Comparison of ENCODE assay signal across 18 cellular contexts in the genomic region with DNA sequence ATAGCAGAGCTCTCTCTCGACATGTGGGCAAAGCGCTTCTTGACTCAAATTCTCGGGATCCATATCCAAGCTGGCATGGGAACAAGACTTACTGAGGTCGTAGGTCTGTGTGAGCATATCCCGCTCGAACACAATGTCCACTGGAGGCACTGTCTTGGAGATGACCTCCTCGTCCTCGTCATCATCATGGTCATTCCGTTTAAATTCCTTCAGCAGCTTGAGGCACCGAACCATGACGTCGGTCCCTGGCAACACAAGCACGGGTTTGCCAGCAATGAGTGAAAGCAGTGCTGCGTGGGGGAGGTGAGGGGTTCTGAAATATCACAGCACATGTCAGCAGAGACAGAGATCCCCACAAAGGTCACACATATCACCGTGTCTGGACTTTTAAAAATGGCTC. TPM values are rescaled to one million over a fixed set of nuclear protein-coding genes. Genes with fewer than 3 reads are reported as not detected.
DNase-seq lines count a peak whose midpoint lies in the region; ATAC-seq and TF ChIP-seq lines count a peak whose summit lies in the region.
"Had no signal": no experiment of that assay in that cellular context is flagged by ENCODE, and none has a peak within 500 bp of the region (broad histone marks: within the 10 kb centered on the region; RNA-seq: fewer than 3 reads in every experiment).

No MANE protein-coding gene starts in this region.

- H3K4me3 ChIP-seq in heart right ventricle = no peak overlapping the region
- no peak overlapping the region for H3K4me3 ChIP-seq in neural progenitor cell
- H3K4me3 ChIP-seq: upper lobe of left lung had no signal

- peaks cover 47% of the 10 kb centered on the region for H3K36me3 Mint-ChIP-seq in neural progenitor cell

- H3K4me1 ChIP-seq in heart right ventricle = peaks cover 0 to 46% (median 11%) of the 10 kb centered on the region in 9 donors
- no peaks in the 10 kb centered on the region for H3K4me1 ChIP-seq in neural progenitor cell
- H3K4me1 ChIP-seq: upper lobe of left lung had no signal

- H3K9me3 ChIP-seq in heart right ventricle = no peaks in the 10 kb centered on the region
- H3K9me3 ChIP-seq in neural progenitor cell (ENCODE audit: low read depth) = no peaks in the 10 kb centered on the region
- H3K9me3 ChIP-seq: upper lobe of left lung had no signal

- intact Hi-C loops in heart right ventricle (cut with DNase I) = no loop called here

- no peaks in the 10 kb centered on the region for H3F3A ChIP-seq in neural progenitor cell (ENCODE audit: low read depth)

- peak overlapping the region; percentile 96 for H3K27ac Mint-ChIP-seq in neural progenitor cell
- H3K27ac Mint-ChIP-seq: activated naive CD4-positive, alpha-beta T cell treated with anti-CD3 and anti-CD28 coated beads, Interleukin-2, amount 10 ng/mL, durations not matched to agents 7 days and 5 days; stimulated activated naive B cell treated with anti-CD40 and anti-IgM and Interleukin-4, amounts not matched to agents 10 μg/mL and 1 μg/mL and 100 μg/mL, for 72 hours had no signal

- H3K27ac ChIP-seq in caudate nucleus (ENCODE audit: low read depth, low read length) = peak overlapping the region; percentile 62
- peak overlapping the region; percentile 11 to 81 (median 71) for H3K27ac ChIP-seq in heart right ventricle
- no peak overlapping the region for H3K27ac ChIP-seq in neural progenitor cell
- H3K27ac ChIP-seq: C4-2B, upper lobe of left lung had no signal

- 43 to 51% methylated on average over 15 of the region's 15 CpGs for WGBS in heart right ventricle, 2 donors

- peaks cover 17% of the 10 kb centered on the region for H4K20me1 ChIP-seq in neural progenitor cell (ENCODE audit: low read depth)

- no peak overlapping the region for H3K9ac ChIP-seq in neural progenitor cell

- ATAC-seq in heart right ventricle (peak; percentile 26 to 85 (median 64)), HG03354 (IDR thresholded peaks at IDR 0.05; ENCODE audit: poor library complexity, severe bottlenecking, unreplicated experiment) (no peak)
- ATAC-seq: stimulated activated naive B cell treated with anti-CD40 and anti-IgM and Interleukin-4, amounts not matched to agents 10 μg/mL and 1 μg/mL and 100 μg/mL, for 72 hours had no signal

- peaks cover 14% of the 10 kb centered on the region for H3K4me1 Mint-ChIP-seq in neural progenitor cell
- H3K4me1 Mint-ChIP-seq: activated naive CD4-positive, alpha-beta T cell treated with anti-CD3 and anti-CD28 coated beads, Interleukin-2, amount 10 ng/mL, durations not matched to agents 7 days and 5 days had no signal

- H3K79me2 ChIP-seq in neural progenitor cell (ENCODE audit: low read depth) = no peaks in the 10 kb centered on the region

- no peak overlapping the region for H3K4me2 ChIP-seq in neural progenitor cell

- H3K36me3 ChIP-seq in heart right ventricle (peaks cover 3 to 97% (median 41%) of the 10 kb centered on the region in 9 donors), neural progenitor cell (no peaks in the 10 kb centered on the region)

- TF ChIP-seq CTCF in heart right ventricle (IDR thresholded peaks at IDR 0.05) (peak in 3 of 9 donors; percentile 26 to 39 (median 31)), neural progenitor cell (IDR thresholded peaks at IDR 0.05) (no peak)

- no peak overlapping the region for H2AFZ ChIP-seq in neural progenitor cell (replicated peaks)

- H3K4me3 Mint-ChIP-seq in neural progenitor cell = no peak overlapping the region
- H3K4me3 Mint-ChIP-seq: activated naive CD4-positive, alpha-beta T cell treated with anti-CD3 and anti-CD28 coated beads, Interleukin-2, amount 10 ng/mL, durations not matched to agents 7 days and 5 days; stimulated activated naive B cell treated with anti-CD40 and anti-IgM and Interleukin-4, amounts not matched to agents 10 μg/mL and 1 μg/mL and 100 μg/mL, for 72 hours had no signal

- H3K27me3 ChIP-seq in heart right ventricle (no peaks in the 10 kb centered on the region), neural progenitor cell (no peaks in the 10 kb centered on the region)
- H3K27me3 ChIP-seq: upper lobe of left lung had no signal

- DNase-seq in ACHN (peak; percentile 84), caudate nucleus (lab: John Stamatoyannopoulos, UW) (peak in 13 of 61 donors; percentile 0 to 44 (median 17)), heart right ventricle (peak; percentile 50 to 67), neural progenitor cell (ENCODE audit: low spot score) (no peak), HCEC 1CT (no peak), activated gamma-delta T cell treated with Interleukin-2 at 50 U/mL for 16 hours (no peak), cortex of kidney (lab: John Stamatoyannopoulos, UW) (no peak)
- DNase-seq: activated CD4-positive, alpha-beta T cell treated with anti-CD3 and anti-CD28 coated beads for 48 hours; activated CD8-positive, alpha-beta memory T cell treated with anti-CD3 and anti-CD28 coated beads, Interleukin-2, amount 50 U/mL, for 48 hours; activated naive CD4-positive, alpha-beta T cell treated with anti-CD3 and anti-CD28 coated beads, Interleukin-2, amount 10 ng/mL, durations not matched to agents 7 days and 5 days; central memory CD4-positive, alpha-beta T cell; DMS79; NCI-H146; stimulated activated naive B cell treated with anti-CD40 and anti-IgM and Interleukin-4, amounts not matched to agents 10 μg/mL and 1 μg/mL and 100 μg/mL, for 72 hours; T-helper 9 cell; upper lobe of left lung had no signal

- no peaks in the 10 kb centered on the region for H3K9me3 Mint-ChIP-seq in neural progenitor cell
- H3K9me3 Mint-ChIP-seq: activated naive CD4-positive, alpha-beta T cell treated with anti-CD3 and anti-CD28 coated beads, Interleukin-2, amount 10 ng/mL, durations not matched to agents 7 days and 5 days; stimulated activated naive B cell treated with anti-CD40 and anti-IgM and Interleukin-4, amounts not matched to agents 10 μg/mL and 1 μg/mL and 100 μg/mL, for 72 hours had no signal

- in situ Hi-C loops in ACHN (cut with HindIII; ENCODE audit: low pct_ligation_motif_present, low pct_unique_long_range_greater_than_20kb, low sequenced_read_pairs) = no loop called here

- peaks cover 2% of the 10 kb centered on the region for H3K27me3 Mint-ChIP-seq in neural progenitor cell (ENCODE audit: insufficient read depth, low read depth)
- H3K27me3 Mint-ChIP-seq: activated naive CD4-positive, alpha-beta T cell treated with anti-CD3 and anti-CD28 coated beads, Interleukin-2, amount 10 ng/mL, durations not matched to agents 7 days and 5 days; stimulated activated naive B cell treated with anti-CD40 and anti-IgM and Interleukin-4, amounts not matched to agents 10 μg/mL and 1 μg/mL and 100 μg/mL, for 72 hours had no signal

RNA-seq across cellular contexts. Expression of gene GTF3C1, which starts 38.1 kb away (rescaled TPM):
- total RNA-seq in heart right ventricle (10 to 100 TPM; 48.1 to 84.5 (median 62.8) TPM), neural progenitor cell (ENCODE audit: low replicate concordance) (60.9 and 117 TPM in 2 replicates)
- 100 to 1,000 TPM in 1 of 2 donors, 10 to 100 TPM in 1; 53.0 to 133 TPM for polyA plus RNA-seq in heart right ventricle

RNA-seq across cellular contexts. Expression of gene KATNIP, which starts 38.3 kb away (rescaled TPM):
- total RNA-seq in heart right ventricle (10 to 100 TPM in 9 of 10 donors, 1 to 10 TPM in 1; 8.6 to 25.0 (median 16.8) TPM), neural progenitor cell (ENCODE audit: low replicate concordance) (10.0 and 20.9 TPM in 2 replicates)
- 1 to 10 TPM; 5.9 to 6.0 TPM for polyA plus RNA-seq in heart right ventricle

Comparison
In these comparisons a context has a peak if more than half of its experiments do, and no peak if none do; other contexts are left out.
1. DNase-seq: peak in ACHN (single experiment) and heart right ventricle (2 of 2); none in neural progenitor cell (single experiment), HCEC 1CT (single experiment), activated gamma-delta T cell treated with Interleukin-2 at 50 U/mL for 16 hours (single experiment) and cortex of kidney (single experiment).